Comparison of ENCODE assay signal across 8 cellular contexts in the genomic region with DNA sequence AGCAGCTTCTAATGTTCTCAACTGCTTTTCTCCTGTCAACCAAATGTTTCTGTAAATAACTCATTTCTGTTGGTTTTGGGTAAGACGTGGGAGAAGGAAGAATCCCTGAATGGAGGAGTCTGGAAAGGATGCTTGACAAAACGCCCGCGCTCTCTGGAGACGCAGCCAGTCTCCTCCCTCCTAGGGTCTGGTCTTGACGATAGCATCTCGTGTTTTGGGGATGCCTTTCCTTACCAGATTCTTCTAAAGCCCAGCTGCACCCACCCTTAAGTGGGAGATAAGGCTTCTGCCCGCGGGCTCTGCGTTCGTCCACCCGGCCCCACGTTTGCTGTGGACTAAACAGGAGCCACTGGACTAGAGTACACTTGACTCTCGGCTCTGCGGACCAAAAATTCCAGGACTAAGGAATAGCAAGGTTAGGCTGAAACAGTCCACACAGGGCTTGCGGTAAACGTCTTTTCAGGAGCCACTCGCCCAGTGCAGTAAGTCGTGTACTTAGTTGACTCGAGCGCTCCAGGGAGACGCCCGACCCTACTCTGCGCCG. TPM values are rescaled to one million over a fixed set of nuclear protein-coding genes. Genes with fewer than 3 reads are reported as not detected.
DNase-seq lines count a peak whose midpoint lies in the region; ATAC-seq and TF ChIP-seq lines count a peak whose summit lies in the region.

No MANE protein-coding gene starts in this region.

- POLR2A ChIA-PET in HEK293T (lab: Yijun Ruan, JAX) = interaction anchor here (0.7 to 1.7 kb wide), 5 partner anchors 8 to 70 kb away, joined by 3 to 8 read pairs (median 4); no protein-coding TSS in a partner anchor

- no peak for TF ChIP-seq POLR2A in Peyer's patch (IDR thresholded peaks at IDR 0.05)

- no peak for ATAC-seq in HG02852 (IDR thresholded peaks at IDR 0.05; ENCODE audit: unreplicated experiment)

- peak overlapping the region; percentile 62 to 93 (median 82) for H3K27ac ChIP-seq in Peyer's patch

- H3K4me1 ChIP-seq in Peyer's patch (peaks cover 0 to 18% (median 0%) of the 10 kb centered on the region in 4 donors), mucosa of stomach (ENCODE audit: control insufficient read depth, insufficient read depth, low read length) (no peaks in the 10 kb centered on the region)

- H3K27me3 Mint-ChIP-seq in endothelial cell (ENCODE audit: unreplicated experiment) = peaks cover 2% of the 10 kb centered on the region

- no peak for TF ChIP-seq CTCF in Peyer's patch (IDR thresholded peaks at IDR 0.05)
- TF ChIP-seq CTCF in endothelial cell (IDR thresholded peaks at IDR 0.05; ENCODE audit: unreplicated experiment) = no peak

- H3K9me3 Mint-ChIP-seq in endothelial cell (ENCODE audit: unreplicated experiment) = no peaks in the 10 kb centered on the region

- H3K27me3 ChIP-seq in Peyer's patch = no peaks in the 10 kb centered on the region
- H3K27me3 ChIP-seq in mucosa of stomach (ENCODE audit: control insufficient read depth, insufficient read depth, low read length) = no peaks in the 10 kb centered on the region

- peak overlapping the region; percentile 73 for H3K9ac ChIP-seq in mucosa of stomach (ENCODE audit: low read length)

- peaks cover 17% of the 10 kb centered on the region for H3K4me1 Mint-ChIP-seq in endothelial cell (ENCODE audit: unreplicated experiment)

- peaks cover 6% of the 10 kb centered on the region for H3K36me3 Mint-ChIP-seq in endothelial cell (ENCODE audit: low read depth, unreplicated experiment)

- H3K36me3 ChIP-seq in Peyer's patch (peaks cover 0 to 6% (median 0%) of the 10 kb centered on the region in 3 donors), mucosa of stomach (ENCODE audit: control insufficient read depth, insufficient read depth, low read length) (no peaks in the 10 kb centered on the region)

- H3K9me3 ChIP-seq in Peyer's patch = no peaks in the 10 kb centered on the region
- no peaks in the 10 kb centered on the region for H3K9me3 ChIP-seq in mucosa of stomach (ENCODE audit: control insufficient read depth, low read length)

- CTCF ChIA-PET in HEK293T (lab: Yijun Ruan, JAX) = interaction anchor here (0.5 kb wide), 1 partner anchor 87 kb away, joined by 3 read pairs; no protein-coding TSS in a partner anchor

- H3K27ac Mint-ChIP-seq in endothelial cell (ENCODE audit: unreplicated experiment) = peak overlapping the region; percentile 64

- H3K4me3 Mint-ChIP-seq in endothelial cell (ENCODE audit: unreplicated experiment) = peak overlapping the region; percentile 92

- H3K4me3 ChIP-seq in Peyer's patch (peak overlapping the region; percentile 36 to 74 (median 58)), mucosa of stomach (ENCODE audit: low read length) (peak overlapping the region; percentile 58)

- DNase-seq in AG08396 (ENCODE audit: low spot score) (peak; percentile 13), Peyer's patch (no peak), endothelial cell (ENCODE audit: low spot score) (no peak), NCI-H146 treated with DMSO at 0.1 percent for 48 hours (lab: John Stamatoyannopoulos, UW; ENCODE audit: unreplicated experiment) (no peak), NCI-H2081 (lab: John Stamatoyannopoulos, UW) (no peak), HEK293T (ENCODE audit: extremely low spot score) (no peak)

TF ChIP-seq in HEK293T, 16 proteins besides CTCF, POLR2A, EP300 and RAD21:
- TF ChIP-seq FOXA1 (IDR thresholded peaks at IDR 0.05) (no peak), LEF1 (IDR thresholded peaks at IDR 0.05; ENCODE audit: borderline replicate concordance) (no peak), CTBP1 (IDR thresholded peaks at IDR 0.05; ENCODE audit: borderline replicate concordance) (no peak), HDGF (IDR thresholded peaks at IDR 0.05; ENCODE audit: borderline replicate concordance) (no peak), SP1 (IDR thresholded peaks at IDR 0.05) (no peak), TARDBP (IDR thresholded peaks at IDR 0.05) (no peak), NFRKB (IDR thresholded peaks at IDR 0.05) (no peak), ARNT (IDR thresholded peaks at IDR 0.05) (no peak), ELF4 (IDR thresholded peaks at IDR 0.05) (no peak), FOXK2 (IDR thresholded peaks at IDR 0.05) (no peak), L3MBTL2 (conservative IDR thresholded peaks at IDR 0.05) (no peak), ZNF384 (IDR thresholded peaks at IDR 0.05) (no peak), SUZ12 (IDR thresholded peaks at IDR 0.05) (no peak), BHLHE40 (IDR thresholded peaks at IDR 0.05; ENCODE audit: borderline replicate concordance) (no peak), FOXM1 (IDR thresholded peaks at IDR 0.05; ENCODE audit: borderline replicate concordance) (no peak)
- TF ChIP-seq, protein P1, sequence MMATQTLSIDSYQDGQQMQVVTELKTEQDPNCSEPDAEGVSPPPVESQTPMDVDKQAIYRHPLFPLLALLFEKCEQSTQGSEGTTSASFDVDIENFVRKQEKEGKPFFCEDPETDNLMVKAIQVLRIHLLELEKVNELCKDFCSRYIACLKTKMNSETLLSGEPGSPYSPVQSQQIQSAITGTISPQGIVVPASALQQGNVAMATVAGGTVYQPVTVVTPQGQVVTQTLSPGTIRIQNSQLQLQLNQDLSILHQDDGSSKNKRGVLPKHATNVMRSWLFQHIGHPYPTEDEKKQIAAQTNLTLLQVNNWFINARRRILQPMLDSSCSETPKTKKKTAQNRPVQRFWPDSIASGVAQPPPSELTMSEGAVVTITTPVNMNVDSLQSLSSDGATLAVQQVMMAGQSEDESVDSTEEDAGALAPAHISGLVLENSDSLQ (IDR thresholded peaks at IDR 0.05) = no peak

RNA-seq across cellular contexts. Expression of a gene that starts 0.5 kb away (rescaled TPM):
- 10 to 100 TPM; 14.3 to 23.5 (median 19.6) TPM for total RNA-seq in Peyer's patch
- total RNA-seq in endothelial cell (ENCODE audit: unreplicated experiment) = 90.6 TPM
